Comparison of ENCODE assay signal across 1 cellular context in the genomic region with DNA sequence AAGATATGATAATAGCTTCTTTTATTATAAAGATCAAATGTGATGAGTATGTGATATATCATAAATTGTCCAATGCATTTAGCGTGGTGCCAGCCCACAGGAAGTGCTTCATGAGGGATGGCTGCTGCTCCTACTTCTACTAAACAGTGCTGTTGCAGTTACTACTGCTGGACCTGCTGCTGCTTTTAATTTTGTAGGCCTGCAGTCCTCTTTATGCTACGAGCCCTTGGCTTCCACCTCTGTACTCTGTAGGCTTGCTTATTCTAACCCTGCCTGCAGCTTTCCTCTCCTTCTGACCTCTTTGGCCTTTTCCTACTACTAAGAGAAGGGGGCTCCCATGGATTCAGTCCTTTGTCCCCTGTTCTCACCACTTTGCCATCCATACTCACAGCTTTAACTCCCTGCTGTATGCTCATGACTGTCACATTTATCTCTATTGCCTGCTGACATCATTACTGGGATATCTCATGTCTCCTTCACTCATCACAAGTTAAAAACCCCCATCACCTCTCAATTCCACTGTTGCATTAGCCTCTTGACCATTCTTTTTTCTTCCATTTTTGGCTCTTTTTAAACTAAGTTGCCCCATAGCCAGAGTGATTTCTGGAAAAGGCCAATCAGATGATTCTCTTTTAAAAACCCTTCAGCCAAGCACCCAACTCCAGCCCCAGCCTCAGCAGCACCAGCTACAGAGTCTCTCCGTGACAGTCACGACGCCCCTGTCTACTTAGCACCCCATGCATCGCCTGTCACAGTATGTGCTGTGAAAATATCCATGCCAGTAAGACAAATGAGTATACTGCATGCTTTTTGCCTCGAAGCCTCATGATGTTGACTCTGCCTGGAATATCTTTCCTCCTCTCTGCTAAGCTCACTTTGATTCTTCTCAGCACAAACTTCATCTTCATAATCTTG.
TF ChIP-seq lines count a peak whose summit lies in the region.

No MANE protein-coding gene starts in this region.

TF ChIP-seq in neural cell, 6 proteins besides CTCF, POLR2A, EP300 and RAD21:
- TF ChIP-seq, protein P1, sequence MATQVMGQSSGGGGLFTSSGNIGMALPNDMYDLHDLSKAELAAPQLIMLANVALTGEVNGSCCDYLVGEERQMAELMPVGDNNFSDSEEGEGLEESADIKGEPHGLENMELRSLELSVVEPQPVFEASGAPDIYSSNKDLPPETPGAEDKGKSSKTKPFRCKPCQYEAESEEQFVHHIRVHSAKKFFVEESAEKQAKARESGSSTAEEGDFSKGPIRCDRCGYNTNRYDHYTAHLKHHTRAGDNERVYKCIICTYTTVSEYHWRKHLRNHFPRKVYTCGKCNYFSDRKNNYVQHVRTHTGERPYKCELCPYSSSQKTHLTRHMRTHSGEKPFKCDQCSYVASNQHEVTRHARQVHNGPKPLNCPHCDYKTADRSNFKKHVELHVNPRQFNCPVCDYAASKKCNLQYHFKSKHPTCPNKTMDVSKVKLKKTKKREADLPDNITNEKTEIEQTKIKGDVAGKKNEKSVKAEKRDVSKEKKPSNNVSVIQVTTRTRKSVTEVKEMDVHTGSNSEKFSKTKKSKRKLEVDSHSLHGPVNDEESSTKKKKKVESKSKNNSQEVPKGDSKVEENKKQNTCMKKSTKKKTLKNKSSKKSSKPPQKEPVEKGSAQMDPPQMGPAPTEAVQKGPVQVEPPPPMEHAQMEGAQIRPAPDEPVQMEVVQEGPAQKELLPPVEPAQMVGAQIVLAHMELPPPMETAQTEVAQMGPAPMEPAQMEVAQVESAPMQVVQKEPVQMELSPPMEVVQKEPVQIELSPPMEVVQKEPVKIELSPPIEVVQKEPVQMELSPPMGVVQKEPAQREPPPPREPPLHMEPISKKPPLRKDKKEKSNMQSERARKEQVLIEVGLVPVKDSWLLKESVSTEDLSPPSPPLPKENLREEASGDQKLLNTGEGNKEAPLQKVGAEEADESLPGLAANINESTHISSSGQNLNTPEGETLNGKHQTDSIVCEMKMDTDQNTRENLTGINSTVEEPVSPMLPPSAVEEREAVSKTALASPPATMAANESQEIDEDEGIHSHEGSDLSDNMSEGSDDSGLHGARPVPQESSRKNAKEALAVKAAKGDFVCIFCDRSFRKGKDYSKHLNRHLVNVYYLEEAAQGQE (IDR thresholded peaks at IDR 0.05; ENCODE audit: borderline replicate concordance), result no peak
- TF ChIP-seq TAF1 (IDR thresholded peaks at IDR 0.05; ENCODE audit: low read depth) (no peak), MXI1 (conservative IDR thresholded peaks at IDR 0.05; ENCODE audit: poor library complexity, severe bottlenecking) (no peak), SMC3 (conservative IDR thresholded peaks at IDR 0.05; ENCODE audit: poor library complexity) (no peak), EZH2 (IDR thresholded peaks at IDR 0.05; ENCODE audit: borderline replicate concordance, insufficient read depth, low read length, poor library complexity, severe bottlenecking) (no peak), POLR2AphosphoS5 (IDR thresholded peaks at IDR 0.05) (no peak)
